5 cellular contexts compared by ENCODE assay signal in the genomic region with DNA sequence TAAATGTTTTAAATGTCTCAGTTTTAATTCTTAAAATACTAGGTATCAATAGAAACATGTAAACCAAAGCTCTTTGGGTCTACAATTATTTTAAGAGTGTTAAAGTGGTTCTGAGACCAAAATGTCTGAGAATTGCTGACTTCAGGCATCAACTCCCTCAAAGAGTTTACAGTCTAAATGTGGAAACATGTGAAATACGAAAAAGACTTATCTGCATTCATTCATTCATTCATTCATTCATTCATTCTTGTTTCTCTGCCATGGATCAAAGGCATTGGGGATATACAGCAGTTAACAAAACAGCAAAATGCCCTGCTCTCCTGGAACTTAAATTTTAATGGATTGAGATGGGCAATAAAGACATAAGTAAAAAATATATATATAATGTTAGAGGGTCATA.
"Had no signal": no experiment of that assay in that cellular context is flagged by ENCODE, and none has a peak within 500 bp of the region (broad histone marks: within the 10 kb centered on the region; RNA-seq: fewer than 3 reads in every experiment).

No MANE protein-coding gene starts in this region.

- FAIRE-seq: GM12891, GM12892, GM18507 had no signal

- DNase-seq: GDM1, GF-D8 had no signal
